Comparison of ENCODE assay signal across 27 cellular contexts in genomic region chr5:109027983-109028607, GRCh38.
"Had no signal": no experiment of that assay in that cellular context is flagged by ENCODE, and none has a peak within 500 bp of the region (broad histone marks: within the 10 kb centered on the region; RNA-seq: fewer than 3 reads in every experiment).

No MANE protein-coding gene starts in this region.

- H3K27ac ChIP-seq: ascending aorta, body of pancreas, cardiac muscle cell, Peyer's patch, SJSA1 had no signal

- DNase-seq: activated CD4-positive, alpha-beta T cell treated with anti-CD3 and anti-CD28 coated beads for 48 hours; activated CD4-positive, alpha-beta T cell treated with anti-CD3 and anti-CD28 coated beads, Interleukin-2, amount 50 U/mL, for 4 hours; activated CD4-positive, CD25-positive, alpha-beta regulatory T cell treated with anti-CD3 and anti-CD28 coated beads, Interleukin-2, amount 50 U/mL, for 72 hours; activated CD8-positive, alpha-beta memory T cell treated with anti-CD3 and anti-CD28 coated beads, Interleukin-2, amount 10 ng/mL, durations not matched to agents 7 days and 5 days; activated effector memory CD4-positive, alpha-beta T cell treated with Interleukin-2 at 50 U/mL for 16 hours; activated naive CD4-positive, alpha-beta T cell treated with Interleukin-2 at 50 U/mL for 16 hours; activated naive CD8-positive, alpha-beta T cell treated with anti-CD3 and anti-CD28 coated beads, Interleukin-2, amount 50 U/mL, for 24 hours; activated T-cell treated with anti-CD3 and anti-CD28 coated beads, Interleukin-2, amount 50 U/mL, for 24 hours; amniotic stem cell; body of pancreas; Kasumi-1; NCI-H1092; NCI-H1417; NCI-H1930; NCI-H2171; NCI-H2227 treated with DMSO at 0.1 percent for 48 hours; NCI-H510A; NCI-H526 treated with DMSO at 0.1 percent for 48 hours; NK-92 treated with Interleukin-12 subunit alpha and Interleukin-12 subunit beta, amount 100 ng/mL, for 24 hours; Peyer's patch; SHP77; T-helper 9 cell had no signal

- H3K9me3 ChIP-seq: ascending aorta, body of pancreas, Peyer's patch, SJSA1 had no signal

- ATAC-seq: activated CD8-positive, alpha-beta memory T cell treated with anti-CD3 and anti-CD28 coated beads, Interleukin-2, amount 10 ng/mL, durations not matched to agents 7 days and 5 days; activated naive CD4-positive, alpha-beta T cell treated with anti-CD3 and anti-CD28 coated beads, Interleukin-2, amount 50 U/mL, for 72 hours; activated naive CD8-positive, alpha-beta T cell treated with anti-CD3 and anti-CD28 coated beads, Interleukin-2, amount 50 U/mL, for 24 hours; body of pancreas; WTC11 had no signal

- H3K4me3 ChIP-seq: ascending aorta, body of pancreas, cardiac muscle cell, Peyer's patch, SJSA1 had no signal

- H3K27me3 ChIP-seq: ascending aorta, body of pancreas, cardiac muscle cell, Peyer's patch, SJSA1 had no signal

- H3K36me3 ChIP-seq: cardiac muscle cell, Peyer's patch, SJSA1 had no signal

- H3K4me1 ChIP-seq: ascending aorta, body of pancreas, Peyer's patch, SJSA1 had no signal
